Comparison of ENCODE assay signal across 19 cellular contexts in genomic region chr15:100192092-100192695, GRCh38.
A peak's percentile ranks its signal among the peaks of the same experiment; 100 is the strongest.
DNase-seq lines count a peak whose midpoint lies in the region; ATAC-seq and TF ChIP-seq lines count a peak whose summit lies in the region.
"Had no signal": no experiment of that assay in that cellular context is flagged by ENCODE, and none has a peak within 500 bp of the region (broad histone marks: within the 10 kb centered on the region; RNA-seq: fewer than 3 reads in every experiment).

No MANE protein-coding gene starts in this region.

- no peak for TF ChIP-seq POLR2A in prostate gland (IDR thresholded peaks at IDR 0.05)

- H3K27me3 ChIP-seq in prostate gland (replicated peaks; ENCODE audit: insufficient read depth): no peaks in the 10 kb centered on the region
- H3K27me3 ChIP-seq: MG63, stomach, transverse colon had no signal

- peak; percentile 62 for ATAC-seq in esophagus mucosa
- no peak for ATAC-seq in HG03442 (IDR thresholded peaks at IDR 0.05; ENCODE audit: unreplicated experiment)
- no peak for ATAC-seq in HG03520 (IDR thresholded peaks at IDR 0.05; ENCODE audit: unreplicated experiment)
- ATAC-seq: CD8-positive, alpha-beta T cell; effector memory CD8-positive, alpha-beta T cell had no signal

- H3K4me3 ChIP-seq in prostate gland: no peak overlapping the region
- H3K4me3 ChIP-seq: left ventricle myocardium inferior, MG63, stomach, transverse colon had no signal

- WGBS in prostate gland: 45% methylated on average over 8 of the region's 8 CpGs

- intact Hi-C loops in prostate gland (cut with DNase I): no loop called here

- no peak for TF ChIP-seq CTCF in prostate gland (IDR thresholded peaks at IDR 0.05)

- H3K27ac ChIP-seq in prostate gland: no peak overlapping the region
- H3K27ac ChIP-seq: left ventricle myocardium inferior, stomach, transverse colon, WERI-Rb-1 had no signal

- H3K4me1 ChIP-seq in prostate gland (replicated peaks): no peaks in the 10 kb centered on the region
- H3K4me1 ChIP-seq: left ventricle myocardium inferior, stomach, transverse colon had no signal

- peak; percentile 17 for DNase-seq in NCI-H146 treated with DMSO at 0.1 percent for 48 hours (lab: John Stamatoyannopoulos, UW; ENCODE audit: unreplicated experiment)
- peak; percentile 59 for DNase-seq in NCI-H226
- DNase-seq in prostate gland (ENCODE audit: low spot score): peak; percentile 30
- DNase-seq in cerebellar nuclear complex (lab: John Stamatoyannopoulos, UW): no peak
- DNase-seq: activated CD4-positive, alpha-beta memory T cell treated with anti-CD3 and anti-CD28 coated beads, Interleukin-2, amount 10 ng/mL, durations not matched to agents 7 days and 5 days; effector memory CD8-positive, alpha-beta T cell; left ventricle myocardium inferior; MG63; NCI-H1694 treated with DMSO at 0.1 percent for 48 hours; NCI-H524; SIG-M5; stimulated activated CD4-positive, alpha-beta T cell treated with anti-CD3 and anti-CD28 coated beads, Interleukin-12 subunit alpha, Interleukin-12 subunit beta, amount 100 ng/mL, for 4 hours; stomach; transverse colon; WERI-Rb-1 had no signal

- H3K9me3 ChIP-seq in prostate gland: no peaks in the 10 kb centered on the region
- H3K9me3 ChIP-seq: left ventricle myocardium inferior, MG63, stomach, transverse colon had no signal

- H3K36me3 ChIP-seq in prostate gland: no peaks in the 10 kb centered on the region
- H3K36me3 ChIP-seq: left ventricle myocardium inferior, MG63, stomach, transverse colon, WERI-Rb-1 had no signal

Comparison
In these comparisons a context has a peak if more than half of its experiments do, and no peak if none do; other contexts are left out.
1. DNase-seq: peak in NCI-H146 treated with DMSO at 0.1 percent for 48 hours (single experiment), NCI-H226 (single experiment) and prostate gland (single experiment); none in cerebellar nuclear complex (0 of 2).